ENCODE assay signal across 9 cellular contexts in genomic region chr20:35446356-35447078, GRCh38. TPM values are rescaled to one million over a fixed set of nuclear protein-coding genes. Genes with fewer than 3 reads are reported as not detected.
DNase-seq lines count a peak whose midpoint lies in the region; ATAC-seq and TF ChIP-seq lines count a peak whose summit lies in the region.
"Had no signal": no experiment of that assay in that cellular context is flagged by ENCODE, and none has a peak within 500 bp of the region (broad histone marks: within the 10 kb centered on the region; RNA-seq: fewer than 3 reads in every experiment).

No MANE protein-coding gene starts in this region.

- DNase-seq in CD4-positive, alpha-beta memory T cell, result no peak
- DNase-seq in MG63 (no peak), colonic mucosa (no peak), natural killer cell (no peak), NCI-H774 (lab: John Stamatoyannopoulos, UW) (no peak), omental fat pad (ENCODE audit: low spot score) (no peak), NCI-H1436 (lab: John Stamatoyannopoulos, UW) (no peak)

- peaks cover 0 to 3% (median 3%) of the 10 kb centered on the region in 4 donors for H3K4me1 Mint-ChIP-seq in CD4-positive, alpha-beta memory T cell
- H3K4me1 Mint-ChIP-seq in natural killer cell, result peaks cover 5% of the 10 kb centered on the region in 2 donors

- peak overlapping the region in 1 of 7 donors; percentile 50 for H3K27ac Mint-ChIP-seq in CD4-positive, alpha-beta memory T cell
- H3K27ac Mint-ChIP-seq in natural killer cell, result peak overlapping the region in 1 of 2 donors; percentile 77

- H3K9me3 ChIP-seq in CD4-positive, alpha-beta memory T cell (ENCODE audit: control insufficient read depth in 1 of 2, low read length in 2 of 2), result no peaks in the 10 kb centered on the region
- H3K9me3 ChIP-seq in MG63 (no peaks in the 10 kb centered on the region), colonic mucosa (no peaks in the 10 kb centered on the region)

- H3K9me3 Mint-ChIP-seq in CD4-positive, alpha-beta memory T cell, result no peaks in the 10 kb centered on the region
- H3K9me3 Mint-ChIP-seq in natural killer cell, result no peaks in the 10 kb centered on the region

- H3K4me1 ChIP-seq in CD4-positive, alpha-beta memory T cell (ENCODE audit: insufficient read depth, low read length), result no peaks in the 10 kb centered on the region
- H3K4me1 ChIP-seq in colonic mucosa, result no peaks in the 10 kb centered on the region

- TF ChIP-seq CTCF in colonic mucosa (IDR thresholded peaks at IDR 0.05), result no peak
- no peak for TF ChIP-seq CTCF in natural killer cell (IDR thresholded peaks at IDR 0.05)
- no peak for TF ChIP-seq CTCF in omental fat pad (IDR thresholded peaks at IDR 0.05)

- peak; percentile 5 to 35 (median 12) for ATAC-seq in natural killer cell
- ATAC-seq in GM19452 (IDR thresholded peaks at IDR 0.05; ENCODE audit: unreplicated experiment), result no peak
- no peak for ATAC-seq in omental fat pad (ENCODE audit: low FRiP score)

- H3K4me3 Mint-ChIP-seq in CD4-positive, alpha-beta memory T cell, result peak overlapping the region in 7 of 8 donors; percentile 54 to 94 (median 70)
- peak overlapping the region; percentile 37 for H3K4me3 Mint-ChIP-seq in natural killer cell

- CTCF ChIA-PET in CD4-positive, alpha-beta memory T cell (lab: Charles Lee; ENCODE audit: partially characterized antibody), result interaction anchor here (0.6 to 6.1 kb wide), 15 partner anchors 9 to 301 kb away, joined by 3 to 68 read pairs (median 4); partner anchors contain the start of gene CEP250

- no peak overlapping the region for H3K27ac ChIP-seq in CD4-positive, alpha-beta memory T cell (ENCODE audit: low read depth, low read length)
- no peak overlapping the region for H3K27ac ChIP-seq in colonic mucosa
- H3K27ac ChIP-seq: foreskin keratinocyte had no signal

- no peaks in the 10 kb centered on the region for H3K36me3 Mint-ChIP-seq in CD4-positive, alpha-beta memory T cell
- no peaks in the 10 kb centered on the region for H3K36me3 Mint-ChIP-seq in natural killer cell

- intact Hi-C loops in CD4-positive, alpha-beta memory T cell (cut with micrococcal nuclease), result loop anchor here (1.0 to 2.0 kb wide), 4 partner anchors 36 to 612 kb away; partner anchors contain the start of gene UQCC1
- intact Hi-C loops in colonic mucosa (cut with DNase I) (no loop called here), natural killer cell (cut with micrococcal nuclease) (loop anchor here (1.0 to 10.0 kb wide), 3 partner anchors 142 to 612 kb away; partner anchors contain the start of gene EDEM2)

- H3K4me3 ChIP-seq in CD4-positive, alpha-beta memory T cell (ENCODE audit: low read length in 2 of 2), result no peak overlapping the region
- peak overlapping the region; percentile 37 for H3K4me3 ChIP-seq in MG63
- H3K4me3 ChIP-seq in colonic mucosa, result peak overlapping the region; percentile 23

- no peak overlapping the region for H3K9ac ChIP-seq in colonic mucosa (ENCODE audit: low read depth in 2 of 2, low read length in 2 of 2)

- H3K36me3 ChIP-seq in CD4-positive, alpha-beta memory T cell (ENCODE audit: insufficient read depth, low read length), result no peaks in the 10 kb centered on the region
- no peaks in the 10 kb centered on the region for H3K36me3 ChIP-seq in MG63
- no peaks in the 10 kb centered on the region for H3K36me3 ChIP-seq in colonic mucosa

- POLR2A ChIA-PET in CD4-positive, alpha-beta memory T cell (lab: Charles Lee; ENCODE audit: partially characterized antibody), result interaction anchor here (1.2 kb wide), 1 partner anchor 9 kb away, joined by 3 read pairs; no protein-coding TSS in a partner anchor

- H3K27me3 ChIP-seq in CD4-positive, alpha-beta memory T cell (ENCODE audit: insufficient read depth, low read length), result no peaks in the 10 kb centered on the region
- no peaks in the 10 kb centered on the region for H3K27me3 ChIP-seq in MG63
- no peaks in the 10 kb centered on the region for H3K27me3 ChIP-seq in colonic mucosa
- H3K27me3 ChIP-seq: foreskin keratinocyte had no signal

- H3K27me3 Mint-ChIP-seq in CD4-positive, alpha-beta memory T cell, result peaks cover 3 to 6% of the 10 kb centered on the region in 2 donors
- H3K27me3 Mint-ChIP-seq in natural killer cell (ENCODE audit: low read depth in 2 of 2), result peaks cover 0 to 4% of the 10 kb centered on the region in 2 donors

RNA-seq across cellular contexts. Expression of gene GDF5, which starts 8.5 kb away (rescaled TPM):
- total RNA-seq in CD4-positive, alpha-beta memory T cell, result not detected
- polyA plus RNA-seq in CD4-positive, alpha-beta memory T cell, result not detected
- total RNA-seq in MG63 (2014; rRNA removed; shearing (Covaris generic); ENCODE audit: low replicate concordance), result 0.49 TPM in 1 of 2 replicates, not detected in the other
- under 1 TPM in 1 of 2 donors, not detected in 1; 0.27 TPM for total RNA-seq in colonic mucosa
- total RNA-seq in natural killer cell, result not detected
- total RNA-seq in omental fat pad, result 1 to 10 TPM in 3 of 4 donors, under 1 TPM in 1; 0.47 to 2.6 (median 1.8) TPM

RNA-seq across cellular contexts. Expression of gene CEP250, which starts 8.9 kb away (rescaled TPM):
- 10 to 100 TPM; 71.3 to 76.9 TPM for total RNA-seq in CD4-positive, alpha-beta memory T cell
- polyA plus RNA-seq in CD4-positive, alpha-beta memory T cell, result 10 to 100 TPM in 1 of 2 donors, 1 to 10 TPM in 1; 4.4 to 14.1 TPM
- 37.3 and 58.8 TPM in 2 replicates for total RNA-seq in MG63 (2014; rRNA removed; shearing (Covaris generic); ENCODE audit: low replicate concordance)
- 10 to 100 TPM; 30.7 to 41.5 TPM for total RNA-seq in colonic mucosa
- 10 to 100 TPM; 61.5 to 91.8 (median 80.8) TPM for total RNA-seq in natural killer cell
- 10 to 100 TPM; 14.6 to 25.4 (median 16.2) TPM for total RNA-seq in omental fat pad

RNA-seq across cellular contexts. Expression of gene UQCC1, which starts 34.7 kb away (rescaled TPM):
- total RNA-seq in CD4-positive, alpha-beta memory T cell, result 10 to 100 TPM; 46.4 to 49.3 TPM
- polyA plus RNA-seq in CD4-positive, alpha-beta memory T cell, result 10 to 100 TPM; 13.9 to 21.1 TPM
- total RNA-seq in MG63 (2014; rRNA removed; shearing (Covaris generic); ENCODE audit: low replicate concordance), result 43.0 and 66.7 TPM in 2 replicates
- 10 to 100 TPM; 50.4 to 85.6 TPM for total RNA-seq in colonic mucosa
- 10 to 100 TPM; 22.2 to 39.7 (median 27.7) TPM for total RNA-seq in natural killer cell
- 10 to 100 TPM; 28.4 to 44.0 (median 32.3) TPM for total RNA-seq in omental fat pad

Comparison
In these comparisons a context has a peak if more than half of its experiments do, and no peak if none do; other contexts are left out.
1. H3K4me3 ChIP-seq: peak in MG63 (single experiment) and colonic mucosa (single experiment); none in CD4-positive, alpha-beta memory T cell (0 of 2).
2. ATAC-seq: peak in natural killer cell (3 of 3); none in GM19452 (single experiment) and omental fat pad (single experiment).